Comparison of ENCODE assay signal across 14 cellular contexts in the genomic region with DNA sequence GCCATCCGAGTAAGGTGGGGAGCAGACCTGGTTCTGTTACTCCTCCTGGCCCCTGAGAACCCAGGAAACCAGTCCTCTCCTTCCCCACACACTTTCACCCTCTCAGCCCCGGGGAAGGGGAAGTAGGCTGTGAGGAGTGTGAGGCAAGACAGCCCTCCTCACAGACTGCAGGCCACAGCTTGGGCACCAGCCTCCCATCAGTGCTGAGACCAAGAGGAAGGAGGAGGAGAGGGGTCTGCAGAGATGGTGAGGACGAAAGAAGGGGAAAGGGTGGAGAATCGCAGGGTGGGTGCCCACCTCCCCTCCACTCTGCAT. TPM values are rescaled to one million over a fixed set of nuclear protein-coding genes. Genes with fewer than 3 reads are reported as not detected.
DNase-seq lines count a peak whose midpoint lies in the region; ATAC-seq and TF ChIP-seq lines count a peak whose summit lies in the region.
"Had no signal": no experiment of that assay in that cellular context is flagged by ENCODE, and none has a peak within 500 bp of the region (broad histone marks: within the 10 kb centered on the region; RNA-seq: fewer than 3 reads in every experiment).

No MANE protein-coding gene starts in this region.

- intact Hi-C loops in left ventricle myocardium superior (cut with micrococcal nuclease), result no loop called here

- ATAC-seq in left ventricle myocardium superior (no peak), left lobe of liver (peak; percentile 5)
- ATAC-seq: activated T-helper 17 cell treated with anti-CD3 and anti-CD28 coated beads, Interleukin-2, amount 50 U/mL, for 72 hours had no signal

- no peaks in the 10 kb centered on the region for H3K9me3 ChIP-seq in cardiac muscle cell (ENCODE audit: low read depth)
- H3K9me3 ChIP-seq: sigmoid colon had no signal

- no peak overlapping the region for H3K4me3 ChIP-seq in cardiac muscle cell
- H3K4me3 ChIP-seq: sigmoid colon had no signal

- H3K27me3 ChIP-seq in cardiac muscle cell, result no peaks in the 10 kb centered on the region
- H3K27me3 ChIP-seq: sigmoid colon had no signal

- no peaks in the 10 kb centered on the region for H3K4me1 ChIP-seq in cardiac muscle cell (ENCODE audit: low read depth)

- no peak for TF ChIP-seq CTCF in cardiac muscle cell (IDR thresholded peaks at IDR 0.05; ENCODE audit: low read depth, low read length)

- peak overlapping the region; percentile 69 for H3K27ac ChIP-seq in cardiac muscle cell
- H3K27ac ChIP-seq in substantia nigra (ENCODE audit: low read depth, low read length, poor library complexity, severe bottlenecking), result peak overlapping the region; percentile 55

- no peak for DNase-seq in cardiac muscle cell (ENCODE audit: low read depth in 1 of 2, low spot score in 1 of 2)
- no peak for DNase-seq in left ventricle myocardium superior
- peak; percentile 83 for DNase-seq in SIG-M5 treated with dmso at 0.1 percent for 504 hours (lab: John Stamatoyannopoulos, UW; ENCODE audit: unreplicated experiment)
- DNase-seq in left lobe of liver (ENCODE audit: low spot score), result no peak
- peak in 5 of 49 donors; percentile 9 to 25 (median 21) for DNase-seq in substantia nigra (lab: John Stamatoyannopoulos, UW)
- DNase-seq in nucleus accumbens (lab: John Stamatoyannopoulos, UW), result no peak
- DNase-seq in kidney glomerular epithelial cell (lab: John Stamatoyannopoulos, UW), result no peak
- DNase-seq in NCI-H2081 (lab: John Stamatoyannopoulos, UW), result no peak
- DNase-seq: activated CD4-positive, alpha-beta T cell treated with anti-CD3 and anti-CD28 coated beads, Interleukin-2, amount 50 U/mL, for 48 hours; cortex of kidney; NCI-H2029; sigmoid colon; stimulated activated naive CD4-positive, alpha-beta T cell had no signal

- peaks cover 37% of the 10 kb centered on the region for H3K36me3 ChIP-seq in cardiac muscle cell

RNA-seq across cellular contexts. Expression of a gene that starts 7.0 kb away (rescaled TPM):
- 93.1 and 95.3 TPM in 2 replicates for total RNA-seq in cardiac muscle cell
- polyA plus RNA-seq in cardiac muscle cell, result 162 and 234 TPM in 2 replicates
- total RNA-seq in left ventricle myocardium superior, result 26.3 TPM
- 8.9 TPM for total RNA-seq in left lobe of liver

RNA-seq across cellular contexts. Expression of a gene that starts 11.1 kb away (rescaled TPM):
- total RNA-seq in cardiac muscle cell, result 31.0 and 45.3 TPM in 2 replicates
- 46.5 and 60.7 TPM in 2 replicates for polyA plus RNA-seq in cardiac muscle cell
- total RNA-seq in left ventricle myocardium superior, result 58.2 TPM
- 22.6 TPM for total RNA-seq in left lobe of liver

RNA-seq across cellular contexts. Expression of a gene that starts 45.9 kb away (rescaled TPM):
- 164 and 300 TPM in 2 replicates for total RNA-seq in cardiac muscle cell
- 94.1 and 209 TPM in 2 replicates for polyA plus RNA-seq in cardiac muscle cell
- total RNA-seq in left ventricle myocardium superior, result 81.4 TPM
- total RNA-seq in left lobe of liver, result 16.8 TPM
